9 cellular contexts compared by ENCODE assay signal in genomic region chr7:56047446-56048116, GRCh38. TPM values are rescaled to one million over a fixed set of nuclear protein-coding genes. Genes with fewer than 3 reads are reported as not detected.
A peak's percentile ranks its signal among the peaks of the same experiment; 100 is the strongest.
DNase-seq lines count a peak whose midpoint lies in the region; ATAC-seq, FAIRE-seq and TF ChIP-seq lines count a peak whose summit lies in the region.
"Not testable (repeated sequence)": the region's sequence is repeated elsewhere in the genome, so short reads cannot be mapped to it uniquely, and the experiment has no call there.
"Had no signal": no experiment of that assay in that cellular context is flagged by ENCODE, and none has a peak within 500 bp of the region (broad histone marks: within the 10 kb centered on the region; RNA-seq: fewer than 3 reads in every experiment).

No MANE protein-coding gene starts in this region.

- TF ChIP-seq RAD21 in A549 (conservative IDR thresholded peaks at IDR 0.05 in 1 of 2, IDR thresholded peaks at IDR 0.05 in 1 of 2): not testable (repeated sequence)

- POLR2A ChIA-PET in A549 (lab: Yijun Ruan, JAX): not testable (repeated sequence)
- POLR2A ChIA-PET in endothelial cell of umbilical vein (lab: Charles Lee): interaction anchor here (0.6 kb wide), 1 partner anchor 23 kb away, joined by 3 read pairs; no protein-coding TSS in a partner anchor

- H3K27ac ChIP-seq in A549 (peak overlapping the region; percentile 86 to 93), endothelial cell of umbilical vein (ENCODE audit: insufficient read depth, low read depth, low read length) (peak overlapping the region; percentile 94), hepatocyte (peak overlapping the region; percentile 90), rectal smooth muscle tissue (ENCODE audit: low read depth, low read length) (peak overlapping the region; percentile 53), tibial nerve (peak overlapping the region in 3 of 4 donors; percentile 15 to 75 (median 53))

- not testable (repeated sequence) for H3K9me1 ChIP-seq in endothelial cell of umbilical vein (replicated peaks; ENCODE audit: control insufficient read depth, extremely low read depth, insufficient read depth, low read length)

- not testable (repeated sequence) for H2AFZ ChIP-seq in endothelial cell of umbilical vein (ENCODE audit: low read depth, low read length); hepatocyte

- H3K4me1 ChIP-seq in A549: peaks cover 49% of the 10 kb centered on the region
- H3K4me1 ChIP-seq in endothelial cell of umbilical vein (ENCODE audit: control insufficient read depth, extremely low read depth, insufficient read depth, low read length): peaks cover 26% of the 10 kb centered on the region
- H3K4me1 ChIP-seq in hepatocyte (ENCODE audit: insufficient read depth): peaks cover 32% of the 10 kb centered on the region
- H3K4me1 ChIP-seq in rectal smooth muscle tissue (ENCODE audit: control insufficient read depth, insufficient read depth, low read length): not testable (repeated sequence)
- H3K4me1 ChIP-seq in tibial nerve: peaks cover 0 to 40% (median 5%) of the 10 kb centered on the region in 4 donors

- TF ChIP-seq CTCF in A549 (IDR thresholded peaks at IDR 0.05); endothelial cell of umbilical vein (IDR thresholded peaks at IDR 0.05; ENCODE audit: extremely low read depth in 1 of 2, insufficient read depth in 1 of 2, low read depth in 1 of 2, low read length in 2 of 2); hepatocyte (IDR thresholded peaks at IDR 0.05; ENCODE audit: poor library complexity); tibial nerve (IDR thresholded peaks at IDR 0.05): not testable (repeated sequence)

- peak overlapping the region; percentile 80 for H3K9ac ChIP-seq in endothelial cell of umbilical vein (replicated peaks; ENCODE audit: extremely low read depth, insufficient read depth, low read length)
- H3K9ac ChIP-seq in rectal smooth muscle tissue (ENCODE audit: low read length): not testable (repeated sequence)

- H3K79me2 ChIP-seq in endothelial cell of umbilical vein (ENCODE audit: control insufficient read depth, insufficient read depth, low read length) (peaks cover 23% of the 10 kb centered on the region), hepatocyte (peaks cover 50% of the 10 kb centered on the region)

- not testable (repeated sequence) for H4K20me1 ChIP-seq in endothelial cell of umbilical vein (replicated peaks; ENCODE audit: control insufficient read depth, extremely low read depth, insufficient read depth, low read length); hepatocyte (ENCODE audit: insufficient read depth, poor library complexity, severe bottlenecking)

- H3K27me3 ChIP-seq in endothelial cell of umbilical vein (ENCODE audit: control insufficient read depth in 2 of 2, insufficient read depth in 2 of 2, low read length in 2 of 2); hepatocyte; rectal smooth muscle tissue (ENCODE audit: control insufficient read depth, insufficient read depth, low read length); tibial nerve: not testable (repeated sequence)

- H3K9me3 ChIP-seq in A549; endothelial cell of umbilical vein (replicated peaks; ENCODE audit: control insufficient read depth, insufficient read depth, low read length); hepatocyte (ENCODE audit: low read depth); tibial nerve: not testable (repeated sequence)

- DNase-seq in A549 (ENCODE audit: low read depth in 1 of 2, low spot score in 1 of 2) (peak in 1 of 2 experiments; percentile 25), LHCN-M2 (ENCODE audit: low read depth) (peak; percentile 9), amniotic epithelial cell (ENCODE audit: low read depth) (peak; percentile 63), hepatocyte (ENCODE audit: low spot score) (peak; percentile 35), mesenteric fat pad (ENCODE audit: low spot score) (peak; percentile 43)
- DNase-seq in endothelial cell of umbilical vein (ENCODE audit: low read depth, low spot score); tibial nerve (ENCODE audit: low spot score in 2 of 2): not testable (repeated sequence)

- TF ChIP-seq POLR2A in A549 (IDR thresholded peaks at IDR 0.05; ENCODE audit: low read length); endothelial cell of umbilical vein (IDR thresholded peaks at IDR 0.05; ENCODE audit: low read depth, low read length); tibial nerve (IDR thresholded peaks at IDR 0.05): not testable (repeated sequence)

- FAIRE-seq in A549 (lab: Jason Lieb, UNC); endothelial cell of umbilical vein (lab: Jason Lieb, UNC): not testable (repeated sequence)

- H3K9me2 ChIP-seq in hepatocyte (replicated peaks; ENCODE audit: insufficient read depth): not testable (repeated sequence)

- ATAC-seq in A549: not testable (repeated sequence)

- H3K4me2 ChIP-seq in A549 (peak overlapping the region; percentile 87), endothelial cell of umbilical vein (ENCODE audit: insufficient read depth, low read length) (peak overlapping the region; percentile 48), hepatocyte (peak overlapping the region; percentile 61)

- dilution Hi-C loops in endothelial cell of umbilical vein (cut with MboI; ENCODE audit: extremely low pct_ligation_motif_present, low sequenced_read_pairs): not testable (repeated sequence)

- TF ChIP-seq EP300 in A549 (IDR thresholded peaks at IDR 0.05); tibial nerve (IDR thresholded peaks at IDR 0.05): not testable (repeated sequence)

- intact Hi-C loops in endothelial cell of umbilical vein (cut with micrococcal nuclease): not testable (repeated sequence)

- not testable (repeated sequence) for H3K4me3 ChIP-seq in A549; hepatocyte; rectal smooth muscle tissue (ENCODE audit: low read length); tibial nerve
- H3K4me3 ChIP-seq in endothelial cell of umbilical vein (replicated peaks in 1 of 3; ENCODE audit: insufficient read depth in 1 of 3, low read depth in 1 of 3, low read length in 3 of 3): peak overlapping the region in 1 of 3 experiments; percentile 15

- WGBS in A549 (ENCODE audit: missing lambda C conversion rate): 40% methylated on average over 11 of the region's 11 CpGs
- 59% methylated on average over 11 of the region's 11 CpGs for WGBS in hepatocyte (ENCODE audit: low lambda C conversion rate, missing lambda C conversion rate)
- WGBS in tibial nerve, 2 donors: 78 to 85% methylated on average over 11 of the region's 11 CpGs

- CTCF ChIA-PET in A549 (lab: Yijun Ruan, JAX) (interaction anchor here (0.7 kb wide), 1 partner anchor 41 kb away, joined by 4 read pairs; no protein-coding TSS in a partner anchor), endothelial cell of umbilical vein (lab: Charles Lee) (interaction anchor here (0.6 to 1.5 kb wide), 5 partner anchors 13 to 43 kb away, joined by 3 to 8 read pairs (median 4); no protein-coding TSS in a partner anchor)

- not testable (repeated sequence) for BruUV-seq in endothelial cell of umbilical vein (replicated peaks; lab: Mats Ljungman, UMichigan)

- not testable (repeated sequence) for H3K36me3 ChIP-seq in endothelial cell of umbilical vein (ENCODE audit: control insufficient read depth in 2 of 2, extremely low read depth in 1 of 2, insufficient read depth in 2 of 2, low read length in 2 of 2); hepatocyte (replicated peaks; ENCODE audit: insufficient read depth, low read depth); rectal smooth muscle tissue (ENCODE audit: control insufficient read depth, insufficient read depth, low read length); tibial nerve

RNA-seq across cellular contexts. Expression of gene PSPH, which starts 3.7 kb away (rescaled TPM):
- 52.7 and 60.9 TPM in 2 replicates for polyA plus RNA-seq in A549 (2011; rRNA removed)
- 48.7 and 51.1 TPM in 2 replicates for polyA plus RNA-seq in A549 (2012; cell fraction: cytosol; rRNA removed)
- polyA plus RNA-seq in A549 (2012; cell fraction: nucleus; rRNA removed): 25.2 and 25.4 TPM in 2 replicates
- polyA plus RNA-seq in A549 (2017; fragmentation: RNase III; extraction: RNeasy Plus Mini Kit Qiagen cat#74134 plus additional on column Dnase treatment): 58.3 to 64.7 TPM (median 60.7 TPM) in 3 replicates
- polyA minus RNA-seq in A549 (2011; rRNA and poly(A)+ RNA removed): 44.5 and 49.6 TPM in 2 replicates
- 81.0 and 103 TPM in 2 replicates for total RNA-seq in LHCN-M2 (2014; rRNA removed)
- polyA plus RNA-seq in LHCN-M2 (2012): 24.8 TPM
- total RNA-seq in endothelial cell of umbilical vein: 20.3 and 24.2 TPM in 2 replicates
- 10.3 and 11.8 TPM in 2 replicates for polyA plus RNA-seq in endothelial cell of umbilical vein
- polyA plus RNA-seq in endothelial cell of umbilical vein (2011; cell fraction: cytosol; rRNA removed): 27.5 and 28.8 TPM in 2 replicates
- 13.0 and 15.2 TPM in 2 replicates for polyA plus RNA-seq in endothelial cell of umbilical vein (2011; cell fraction: nucleus; rRNA removed)
- 14.5 and 16.5 TPM in 2 replicates for polyA plus RNA-seq in endothelial cell of umbilical vein (2012)
- polyA minus RNA-seq in endothelial cell of umbilical vein: 18.8 and 32.3 TPM in 2 replicates
- 40.7 TPM for polyA minus RNA-seq in endothelial cell of umbilical vein (2011; cell fraction: cytosol; rRNA and poly(A)+ RNA removed)
- 9.5 and 12.7 TPM in 2 replicates for polyA minus RNA-seq in endothelial cell of umbilical vein (2011; cell fraction: nucleus; rRNA and poly(A)+ RNA removed)
- total RNA-seq in hepatocyte: 160 TPM in 2 replicates
- 35.5 and 48.0 TPM in 2 replicates for polyA plus RNA-seq in hepatocyte
- total RNA-seq in mesenteric fat pad: 7.5 TPM
- total RNA-seq in tibial nerve: 10 to 100 TPM; 14.9 to 39.8 (median 25.1) TPM

RNA-seq across cellular contexts. Expression of gene CCT6A, which starts 4.0 kb away (rescaled TPM):
- 444 and 520 TPM in 2 replicates for polyA plus RNA-seq in A549 (2011; rRNA removed)
- 223 and 243 TPM in 2 replicates for polyA plus RNA-seq in A549 (2012; cell fraction: cytosol; rRNA removed)
- polyA plus RNA-seq in A549 (2012; cell fraction: nucleus; rRNA removed): 115 and 131 TPM in 2 replicates
- polyA plus RNA-seq in A549 (2017; fragmentation: RNase III; extraction: RNeasy Plus Mini Kit Qiagen cat#74134 plus additional on column Dnase treatment): 334 to 378 TPM (median 337 TPM) in 3 replicates
- polyA minus RNA-seq in A549 (2011; rRNA and poly(A)+ RNA removed): 228 and 233 TPM in 2 replicates
- total RNA-seq in LHCN-M2 (2014; rRNA removed): 318 and 320 TPM in 2 replicates
- polyA plus RNA-seq in LHCN-M2 (2012): 153 TPM
- total RNA-seq in endothelial cell of umbilical vein: 210 and 221 TPM in 2 replicates
- polyA plus RNA-seq in endothelial cell of umbilical vein: 119 and 152 TPM in 2 replicates
- 216 and 226 TPM in 2 replicates for polyA plus RNA-seq in endothelial cell of umbilical vein (2011; cell fraction: cytosol; rRNA removed)
- polyA plus RNA-seq in endothelial cell of umbilical vein (2011; cell fraction: nucleus; rRNA removed): 167 and 257 TPM in 2 replicates
- 181 and 289 TPM in 2 replicates for polyA plus RNA-seq in endothelial cell of umbilical vein (2012)
- polyA minus RNA-seq in endothelial cell of umbilical vein: 149 and 154 TPM in 2 replicates
- 143 TPM for polyA minus RNA-seq in endothelial cell of umbilical vein (2011; cell fraction: cytosol; rRNA and poly(A)+ RNA removed)
- 80.0 and 93.9 TPM in 2 replicates for polyA minus RNA-seq in endothelial cell of umbilical vein (2011; cell fraction: nucleus; rRNA and poly(A)+ RNA removed)
- total RNA-seq in hepatocyte: 166 and 206 TPM in 2 replicates
- 121 and 131 TPM in 2 replicates for polyA plus RNA-seq in hepatocyte
- total RNA-seq in mesenteric fat pad: 99.8 TPM
- total RNA-seq in tibial nerve: 10 to 100 TPM; 60.0 to 99.0 (median 77.9) TPM

RNA-seq across cellular contexts. Expression of gene SUMF2, which starts 16.5 kb away (rescaled TPM):
- polyA plus RNA-seq in A549 (2011; rRNA removed) (85.2 TPM in 2 replicates), A549 (2017; fragmentation: RNase III; extraction: RNeasy Plus Mini Kit Qiagen cat#74134 plus additional on column Dnase treatment) (94.8 to 112 TPM (median 106 TPM) in 3 replicates), endothelial cell of umbilical vein (91.3 and 92.4 TPM in 2 replicates), hepatocyte (163 and 181 TPM in 2 replicates)
- polyA plus RNA-seq in A549 (2012; cell fraction: cytosol; rRNA removed): 74.2 and 86.7 TPM in 2 replicates
- polyA plus RNA-seq in A549 (2012; cell fraction: nucleus; rRNA removed): 142 and 158 TPM in 2 replicates
- polyA minus RNA-seq in A549 (2011; rRNA and poly(A)+ RNA removed): 93.2 and 93.5 TPM in 2 replicates
- total RNA-seq in LHCN-M2 (2014; rRNA removed) (252 and 253 TPM in 2 replicates), endothelial cell of umbilical vein (107 and 110 TPM in 2 replicates), hepatocyte (139 and 161 TPM in 2 replicates), mesenteric fat pad (106 TPM), tibial nerve (100 to 1,000 TPM in 3 of 4 donors, 10 to 100 TPM in 1; 99.4 to 162 (median 132) TPM)
- polyA plus RNA-seq in LHCN-M2 (2012): 201 TPM
- polyA plus RNA-seq in endothelial cell of umbilical vein (2011; cell fraction: cytosol; rRNA removed): 102 and 119 TPM in 2 replicates
- 169 and 183 TPM in 2 replicates for polyA plus RNA-seq in endothelial cell of umbilical vein (2011; cell fraction: nucleus; rRNA removed)
- polyA plus RNA-seq in endothelial cell of umbilical vein (2012): 88.0 and 88.7 TPM in 2 replicates
- 93.6 and 96.9 TPM in 2 replicates for polyA minus RNA-seq in endothelial cell of umbilical vein
- 42.5 TPM for polyA minus RNA-seq in endothelial cell of umbilical vein (2011; cell fraction: cytosol; rRNA and poly(A)+ RNA removed)
- polyA minus RNA-seq in endothelial cell of umbilical vein (2011; cell fraction: nucleus; rRNA and poly(A)+ RNA removed): 46.1 and 56.9 TPM in 2 replicates

RNA-seq across cellular contexts. Expression of gene PHKG1, which starts 45.2 kb away (rescaled TPM):
- polyA plus RNA-seq in A549 (2011; rRNA removed) (0.41 and 0.44 TPM in 2 replicates), A549 (2017; fragmentation: RNase III; extraction: RNeasy Plus Mini Kit Qiagen cat#74134 plus additional on column Dnase treatment) (0.77 to 1.2 TPM (median 1.0 TPM) in 3 replicates), endothelial cell of umbilical vein (0.32 and 0.78 TPM in 2 replicates), hepatocyte (0.13 and 0.28 TPM in 2 replicates)
- 0.38 and 0.83 TPM in 2 replicates for polyA plus RNA-seq in A549 (2012; cell fraction: cytosol; rRNA removed)
- polyA plus RNA-seq in A549 (2012; cell fraction: nucleus; rRNA removed): 2.4 and 3.1 TPM in 2 replicates
- polyA minus RNA-seq in A549 (2011; rRNA and poly(A)+ RNA removed): 0.99 and 1.3 TPM in 2 replicates
- total RNA-seq in LHCN-M2 (2014; rRNA removed) (0.38 and 0.46 TPM in 2 replicates), endothelial cell of umbilical vein (0.72 and 1.00 TPM in 2 replicates), hepatocyte (not detected in 2 replicates), mesenteric fat pad (2.8 TPM), tibial nerve (1 to 10 TPM in 3 of 4 donors, under 1 TPM in 1; 0.39 to 4.2 (median 1.3) TPM)
- 0.86 TPM for polyA plus RNA-seq in LHCN-M2 (2012)
- 0.10 and 0.21 TPM in 2 replicates for polyA plus RNA-seq in endothelial cell of umbilical vein (2011; cell fraction: cytosol; rRNA removed)
- polyA plus RNA-seq in endothelial cell of umbilical vein (2011; cell fraction: nucleus; rRNA removed): 3.1 and 3.2 TPM in 2 replicates
- 0.56 and 1.1 TPM in 2 replicates for polyA plus RNA-seq in endothelial cell of umbilical vein (2012)
- 0.93 TPM in 1 of 2 replicates, not detected in the other for polyA minus RNA-seq in endothelial cell of umbilical vein
- not detected for polyA minus RNA-seq in endothelial cell of umbilical vein (2011; cell fraction: cytosol; rRNA and poly(A)+ RNA removed)
- polyA minus RNA-seq in endothelial cell of umbilical vein (2011; cell fraction: nucleus; rRNA and poly(A)+ RNA removed): 1.2 and 2.5 TPM in 2 replicates
- total RNA-seq: NCI-H460 had no signal

RNA-seq across cellular contexts. Expression of gene CHCHD2, which starts 58.7 kb away (rescaled TPM):
- polyA plus RNA-seq in A549 (2011; rRNA removed): 400 and 495 TPM in 2 replicates
- 573 and 679 TPM in 2 replicates for polyA plus RNA-seq in A549 (2012; cell fraction: cytosol; rRNA removed)
- 569 and 649 TPM in 2 replicates for polyA plus RNA-seq in A549 (2012; cell fraction: nucleus; rRNA removed)
- 606 to 623 TPM (median 615 TPM) in 3 replicates for polyA plus RNA-seq in A549 (2017; fragmentation: RNase III; extraction: RNeasy Plus Mini Kit Qiagen cat#74134 plus additional on column Dnase treatment)
- polyA minus RNA-seq in A549 (2011; rRNA and poly(A)+ RNA removed): 92.8 and 94.7 TPM in 2 replicates
- total RNA-seq in LHCN-M2 (2014; rRNA removed): 641 and 683 TPM in 2 replicates
- polyA plus RNA-seq in LHCN-M2 (2012): 700 TPM
- 368 and 378 TPM in 2 replicates for total RNA-seq in endothelial cell of umbilical vein
- 616 and 626 TPM in 2 replicates for polyA plus RNA-seq in endothelial cell of umbilical vein
- 387 and 441 TPM in 2 replicates for polyA plus RNA-seq in endothelial cell of umbilical vein (2011; cell fraction: cytosol; rRNA removed)
- 127 and 130 TPM in 2 replicates for polyA plus RNA-seq in endothelial cell of umbilical vein (2011; cell fraction: nucleus; rRNA removed)
- polyA plus RNA-seq in endothelial cell of umbilical vein (2012): 307 and 367 TPM in 2 replicates
- 106 and 112 TPM in 2 replicates for polyA minus RNA-seq in endothelial cell of umbilical vein
- 196 TPM for polyA minus RNA-seq in endothelial cell of umbilical vein (2011; cell fraction: cytosol; rRNA and poly(A)+ RNA removed)
- polyA minus RNA-seq in endothelial cell of umbilical vein (2011; cell fraction: nucleus; rRNA and poly(A)+ RNA removed): 23.4 and 47.2 TPM in 2 replicates
- 121 and 124 TPM in 2 replicates for total RNA-seq in hepatocyte
- 173 and 189 TPM in 2 replicates for polyA plus RNA-seq in hepatocyte
- 249 TPM for total RNA-seq in mesenteric fat pad
- 100 to 1,000 TPM; 286 to 417 (median 326) TPM for total RNA-seq in tibial nerve
